Comparison of ENCODE assay signal across 25 cellular contexts in the genomic region with DNA sequence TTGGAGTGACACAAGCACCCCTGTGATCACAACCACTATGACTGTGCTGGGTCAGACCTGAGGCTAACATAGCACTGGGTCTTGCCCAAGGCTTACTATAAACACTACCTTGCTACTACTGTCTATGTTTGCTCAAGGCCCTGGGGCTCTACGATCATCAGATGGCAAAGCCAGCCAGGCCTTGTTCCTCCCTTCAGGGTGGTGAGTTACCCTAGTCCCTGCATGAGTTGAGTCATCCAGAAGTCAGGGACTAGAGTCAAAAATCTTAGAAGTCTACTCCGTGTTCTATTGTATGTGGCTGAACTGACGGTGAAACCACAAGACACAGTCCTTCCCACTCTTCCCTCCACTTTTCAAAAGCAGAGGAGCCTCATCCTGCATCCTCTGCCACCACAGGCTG.
DNase-seq lines count a peak whose midpoint lies in the region; ATAC-seq and TF ChIP-seq lines count a peak whose summit lies in the region.
"Had no signal": no experiment of that assay in that cellular context is flagged by ENCODE, and none has a peak within 500 bp of the region (broad histone marks: within the 10 kb centered on the region; RNA-seq: fewer than 3 reads in every experiment).

No MANE protein-coding gene starts in this region.

- H3K9me2 ChIP-seq in PC-3 (replicated peaks; ENCODE audit: low read length), result no peaks in the 10 kb centered on the region

- intact Hi-C loops in PC-3 (cut with micrococcal nuclease), result no loop called here

- no peak overlapping the region for H2AFZ ChIP-seq in PC-3 (ENCODE audit: low read length)

- no peak for TF ChIP-seq CTCF in PC-3 (conservative IDR thresholded peaks at IDR 0.05; ENCODE audit: low read depth, low read length)
- TF ChIP-seq CTCF in gastroesophageal sphincter (IDR thresholded peaks at IDR 0.05), result no peak
- TF ChIP-seq CTCF in endodermal cell (conservative IDR thresholded peaks at IDR 0.05), result no peak

- H3K9ac ChIP-seq in PC-3 (ENCODE audit: low read length) (no peak overlapping the region), endodermal cell (ENCODE audit: extremely low read depth, low read length, poor library complexity, severe bottlenecking) (no peak overlapping the region)
- H3K9ac ChIP-seq: BLaER1 treated with 17β-estradiol and CSF1 and Interleukin-3, amounts not matched to agents 10 nM and 100 nM had no signal

- H3K4me3 Mint-ChIP-seq in activated naive CD8-positive, alpha-beta T cell treated with anti-CD3 and anti-CD28 coated beads, Interleukin-2, amount 50 U/mL, for 24 hours, result no peak overlapping the region
- no peak overlapping the region for H3K4me3 Mint-ChIP-seq in activated naive CD8-positive, alpha-beta T cell treated with anti-CD3 and anti-CD28 coated beads for 36 hours
- no peak overlapping the region for H3K4me3 Mint-ChIP-seq in stimulated activated effector memory CD8-positive, alpha-beta T cell treated with anti-CD3 and anti-CD28 coated beads, Interleukin-12 subunit alpha, Interleukin-12 subunit beta, amount 100 ng/mL, for 72 hours
- H3K4me3 Mint-ChIP-seq in endodermal cell, result no peak overlapping the region
- H3K4me3 Mint-ChIP-seq: CD4-positive, alpha-beta memory T cell had no signal

- H3K36me3 ChIP-seq in PC-3 (ENCODE audit: low read depth, low read length), result no peaks in the 10 kb centered on the region
- H3K36me3 ChIP-seq in gastroesophageal sphincter, result no peaks in the 10 kb centered on the region
- H3K36me3 ChIP-seq in endodermal cell (ENCODE audit: control insufficient read depth, insufficient read depth, low read length), result no peaks in the 10 kb centered on the region
- H3K36me3 ChIP-seq: BLaER1 treated with 17β-estradiol and CSF1 and Interleukin-3, amounts not matched to agents 10 nM and 100 nM; SJCRH30 had no signal

- no peaks in the 10 kb centered on the region for H3K27me3 ChIP-seq in PC-3 (ENCODE audit: low read length)
- H3K27me3 ChIP-seq in gastroesophageal sphincter, result no peaks in the 10 kb centered on the region
- no peaks in the 10 kb centered on the region for H3K27me3 ChIP-seq in endodermal cell (ENCODE audit: control insufficient read depth, insufficient read depth, low read length, poor library complexity, severe bottlenecking)
- H3K27me3 ChIP-seq: BLaER1 treated with 17β-estradiol and CSF1 and Interleukin-3, amounts not matched to agents 10 nM and 100 nM; SJCRH30 had no signal

- no peaks in the 10 kb centered on the region for H3K27me3 Mint-ChIP-seq in activated naive CD8-positive, alpha-beta T cell treated with anti-CD3 and anti-CD28 coated beads, Interleukin-2, amount 50 U/mL, for 24 hours
- H3K27me3 Mint-ChIP-seq in activated naive CD8-positive, alpha-beta T cell treated with anti-CD3 and anti-CD28 coated beads for 36 hours, result no peaks in the 10 kb centered on the region
- no peaks in the 10 kb centered on the region for H3K27me3 Mint-ChIP-seq in endodermal cell (ENCODE audit: insufficient read depth)
- H3K27me3 Mint-ChIP-seq: CD4-positive, alpha-beta memory T cell had no signal

- H3K9me3 ChIP-seq in PC-3 (ENCODE audit: low read length) (no peaks in the 10 kb centered on the region), gastroesophageal sphincter (no peaks in the 10 kb centered on the region), endodermal cell (ENCODE audit: control insufficient read depth, low read length) (no peaks in the 10 kb centered on the region)
- H3K9me3 ChIP-seq: Caco-2 had no signal

- no peak for TF ChIP-seq EP300 in gastroesophageal sphincter (IDR thresholded peaks at IDR 0.05)

- no peaks in the 10 kb centered on the region for H3K36me3 Mint-ChIP-seq in activated naive CD8-positive, alpha-beta T cell treated with anti-CD3 and anti-CD28 coated beads, Interleukin-2, amount 50 U/mL, for 24 hours (ENCODE audit: low read depth)
- no peaks in the 10 kb centered on the region for H3K36me3 Mint-ChIP-seq in activated naive CD8-positive, alpha-beta T cell treated with anti-CD3 and anti-CD28 coated beads for 36 hours
- H3K36me3 Mint-ChIP-seq in stimulated activated effector memory CD8-positive, alpha-beta T cell treated with anti-CD3 and anti-CD28 coated beads, Interleukin-12 subunit alpha, Interleukin-12 subunit beta, amount 100 ng/mL, for 72 hours, result no peaks in the 10 kb centered on the region
- no peaks in the 10 kb centered on the region for H3K36me3 Mint-ChIP-seq in endodermal cell (ENCODE audit: low read depth)
- H3K36me3 Mint-ChIP-seq: CD4-positive, alpha-beta memory T cell had no signal

- TF ChIP-seq POLR2A in gastroesophageal sphincter (IDR thresholded peaks at IDR 0.05), result no peak

- CTCF ChIA-PET in PC-3 (lab: Charles Lee), result no interaction called here

- no peak overlapping the region for H3K4me2 ChIP-seq in PC-3 (ENCODE audit: low read length)
- H3K4me2 ChIP-seq: BLaER1 treated with 17β-estradiol and CSF1 and Interleukin-3, amounts not matched to agents 10 nM and 100 nM had no signal

- no peaks in the 10 kb centered on the region for H4K20me1 ChIP-seq in PC-3 (ENCODE audit: low read length)
- H4K20me1 ChIP-seq: BLaER1 treated with 17β-estradiol and CSF1 and Interleukin-3, amounts not matched to agents 10 nM and 100 nM had no signal

- no TSS peak for BruUV-seq in PC-3 (replicated peaks; lab: Mats Ljungman, UMichigan)

- H3K27ac ChIP-seq in PC-3 (ENCODE audit: low read length), result no peak overlapping the region
- no peak overlapping the region for H3K27ac ChIP-seq in gastroesophageal sphincter
- H3K27ac ChIP-seq in endodermal cell (ENCODE audit: low read depth, low read length), result no peak overlapping the region
- H3K27ac ChIP-seq: 22Rv1; BLaER1 treated with 17β-estradiol and CSF1 and Interleukin-3, amounts not matched to agents 10 nM and 100 nM; SJCRH30 had no signal

- H3K4me1 ChIP-seq in PC-3 (ENCODE audit: insufficient read depth, low read length) (no peaks in the 10 kb centered on the region), gastroesophageal sphincter (no peaks in the 10 kb centered on the region), endodermal cell (ENCODE audit: control insufficient read depth, insufficient read depth, low read length) (no peaks in the 10 kb centered on the region)
- H3K4me1 ChIP-seq: Caco-2, SJCRH30 had no signal

- ATAC-seq in activated naive CD8-positive, alpha-beta T cell treated with anti-CD3 and anti-CD28 coated beads, Interleukin-2, amount 50 U/mL, for 24 hours, result peak; percentile 20
- ATAC-seq in PC-3 (no peak), gastroesophageal sphincter (peak; percentile 34)
- ATAC-seq in stimulated activated effector memory CD8-positive, alpha-beta T cell treated with anti-CD3 and anti-CD28 coated beads, Interleukin-12 subunit alpha, Interleukin-12 subunit beta, amount 100 ng/mL, for 72 hours, result peak; percentile 39
- ATAC-seq: Panc1 had no signal

- WGBS in gastroesophageal sphincter (ENCODE audit: low coverage in 1 of 2), 2 donors, result 69 to 90% methylated on average over 2 of the region's 3 CpGs
- WGBS in endodermal cell (ENCODE audit: insufficient coverage in 1 of 2, insufficient read length in 1 of 2), 2 experiments, result 90 to 100% methylated on average over 2 to 3 of the region's 3 CpGs

- H3K4me1 Mint-ChIP-seq in activated naive CD8-positive, alpha-beta T cell treated with anti-CD3 and anti-CD28 coated beads, Interleukin-2, amount 50 U/mL, for 24 hours, result no peaks in the 10 kb centered on the region
- H3K4me1 Mint-ChIP-seq in activated naive CD8-positive, alpha-beta T cell treated with anti-CD3 and anti-CD28 coated beads for 36 hours, result no peaks in the 10 kb centered on the region
- H3K4me1 Mint-ChIP-seq in stimulated activated effector memory CD8-positive, alpha-beta T cell treated with anti-CD3 and anti-CD28 coated beads, Interleukin-12 subunit alpha, Interleukin-12 subunit beta, amount 100 ng/mL, for 72 hours, result no peaks in the 10 kb centered on the region
- H3K4me1 Mint-ChIP-seq in endodermal cell, result no peaks in the 10 kb centered on the region
- H3K4me1 Mint-ChIP-seq: CD4-positive, alpha-beta memory T cell had no signal

- H3K27ac Mint-ChIP-seq in activated naive CD8-positive, alpha-beta T cell treated with anti-CD3 and anti-CD28 coated beads, Interleukin-2, amount 50 U/mL, for 24 hours, result no peak overlapping the region
- no peak overlapping the region for H3K27ac Mint-ChIP-seq in activated naive CD8-positive, alpha-beta T cell treated with anti-CD3 and anti-CD28 coated beads for 36 hours
- H3K27ac Mint-ChIP-seq in stimulated activated effector memory CD8-positive, alpha-beta T cell treated with anti-CD3 and anti-CD28 coated beads, Interleukin-12 subunit alpha, Interleukin-12 subunit beta, amount 100 ng/mL, for 72 hours, result no peak overlapping the region
- no peak overlapping the region for H3K27ac Mint-ChIP-seq in endodermal cell
- H3K27ac Mint-ChIP-seq: CD4-positive, alpha-beta memory T cell had no signal

- no peaks in the 10 kb centered on the region for H3K79me2 ChIP-seq in PC-3 (ENCODE audit: low read length)

- peaks cover 4% of the 10 kb centered on the region for H3K9me3 Mint-ChIP-seq in activated naive CD8-positive, alpha-beta T cell treated with anti-CD3 and anti-CD28 coated beads, Interleukin-2, amount 50 U/mL, for 24 hours
- no peaks in the 10 kb centered on the region for H3K9me3 Mint-ChIP-seq in activated naive CD8-positive, alpha-beta T cell treated with anti-CD3 and anti-CD28 coated beads for 36 hours
- H3K9me3 Mint-ChIP-seq in stimulated activated effector memory CD8-positive, alpha-beta T cell treated with anti-CD3 and anti-CD28 coated beads, Interleukin-12 subunit alpha, Interleukin-12 subunit beta, amount 100 ng/mL, for 72 hours, result peaks cover 11% of the 10 kb centered on the region
- peaks cover 5% of the 10 kb centered on the region for H3K9me3 Mint-ChIP-seq in endodermal cell

- no peaks in the 10 kb centered on the region for H3F3A ChIP-seq in PC-3 (ENCODE audit: low read length, unreplicated experiment)

- POLR2A ChIA-PET in PC-3 (lab: Charles Lee; ENCODE audit: unreplicated experiment), result no interaction called here

- no peak overlapping the region for H3K4me3 ChIP-seq in PC-3 (ENCODE audit: low read length)
- no peak overlapping the region for H3K4me3 ChIP-seq in gastroesophageal sphincter
- H3K4me3 ChIP-seq in endodermal cell (ENCODE audit: low read length), result no peak overlapping the region
- H3K4me3 ChIP-seq: BLaER1 treated with 17β-estradiol and CSF1 and Interleukin-3, amounts not matched to agents 10 nM and 100 nM; SJCRH30 had no signal

- DNase-seq in activated naive CD8-positive, alpha-beta T cell treated with anti-CD3 and anti-CD28 coated beads, Interleukin-2, amount 50 U/mL, for 24 hours, result no peak
- DNase-seq in activated naive CD8-positive, alpha-beta T cell treated with anti-CD3 and anti-CD28 coated beads for 36 hours, result no peak
- DNase-seq in PC-3, result peak; percentile 68
- no peak for DNase-seq in stimulated activated effector memory CD8-positive, alpha-beta T cell treated with anti-CD3 and anti-CD28 coated beads, Interleukin-12 subunit alpha, Interleukin-12 subunit beta, amount 100 ng/mL, for 72 hours (ENCODE audit: low spot score in 2 of 2)
- no peak for DNase-seq in endodermal cell
- no peak for DNase-seq in effector CD4-positive, alpha-beta T cell
- no peak for DNase-seq in GDM1 (lab: John Stamatoyannopoulos, UW)
- DNase-seq: Caco-2; CD4-positive, alpha-beta memory T cell; DND-41; Kasumi-1; MM.1S; NCI-H1048; NCI-H1417 treated with DMSO at 0.1 percent for 48 hours; NCI-H187 treated with DMSO at 0.1 percent for 48 hours; NCI-H2107; NCI-H2227 treated with DMSO at 0.1 percent for 48 hours; NCI-H510A; NCI-H748 treated with DMSO at 0.1 percent for 48 hours; NK-92 treated with Interleukin-12 subunit alpha and Interleukin-12 subunit beta, amount 100 ng/mL, for 24 hours; SJCRH30 had no signal
